Comparison of ENCODE assay signal across 22 cellular contexts in genomic region chr14:31401369-31401932, GRCh38. TPM values are rescaled to one million over a fixed set of nuclear protein-coding genes. Genes with fewer than 3 reads are reported as not detected.
A peak's percentile ranks its signal among the peaks of the same experiment; 100 is the strongest.
DNase-seq lines count a peak whose midpoint lies in the region; ATAC-seq, FAIRE-seq and TF ChIP-seq lines count a peak whose summit lies in the region.
"Had no signal": no experiment of that assay in that cellular context is flagged by ENCODE, and none has a peak within 500 bp of the region (broad histone marks: within the 10 kb centered on the region; RNA-seq: fewer than 3 reads in every experiment).

No MANE protein-coding gene starts in this region.

- intact Hi-C loops in Right ventricle myocardium superior (cut with DNase I) (no loop called here), right cardiac atrium (cut with DNase I) (no loop called here), natural killer cell (cut with micrococcal nuclease) (no loop called here)

- peak overlapping the region; percentile 5 for H3K4me3 Mint-ChIP-seq in natural killer cell treated with Interleukin-12 subunit alpha and Interleukin-12 subunit beta and Interleukin-15 and Interleukin-18, amount 100 ng/mL, for 72 hours
- H3K4me3 Mint-ChIP-seq in natural killer cell (no peak overlapping the region), nephron progenitor cell (no peak overlapping the region)
- H3K4me3 Mint-ChIP-seq: CD4-positive, CD25-positive, alpha-beta regulatory T cell; CD8-positive, alpha-beta memory T cell; H9 had no signal

- H3K4me1 ChIP-seq in right cardiac atrium (ENCODE audit: control insufficient read depth, insufficient read depth, low read length) = peaks cover 1% of the 10 kb centered on the region

- WGBS in right cardiac atrium = 92% methylated on average over 3 of the region's 3 CpGs

- peak; percentile 75 for ATAC-seq in Right ventricle myocardium superior (ENCODE audit: poor library complexity)
- ATAC-seq in right cardiac atrium = no peak
- ATAC-seq in natural killer cell treated with Interleukin-12 subunit alpha and Interleukin-12 subunit beta and Interleukin-15 and Interleukin-18, amount 100 ng/mL, for 72 hours = no peak
- no peak for ATAC-seq in natural killer cell
- no peak for ATAC-seq in HG02840 (IDR thresholded peaks at IDR 0.05; ENCODE audit: low FRiP score, unreplicated experiment)
- ATAC-seq: GM12878 had no signal

- no peak overlapping the region for H3K27ac ChIP-seq in right cardiac atrium (ENCODE audit: low read length)

- H3K27me3 Mint-ChIP-seq in natural killer cell treated with Interleukin-12 subunit alpha and Interleukin-12 subunit beta and Interleukin-15 and Interleukin-18, amount 100 ng/mL, for 72 hours = no peaks in the 10 kb centered on the region
- H3K27me3 Mint-ChIP-seq in natural killer cell (ENCODE audit: low read depth in 2 of 2) = no peaks in the 10 kb centered on the region
- peaks cover under 1% of the 10 kb centered on the region for H3K27me3 Mint-ChIP-seq in nephron progenitor cell (ENCODE audit: low read depth, poor library complexity)
- H3K27me3 Mint-ChIP-seq: CD4-positive, CD25-positive, alpha-beta regulatory T cell; CD8-positive, alpha-beta memory T cell had no signal

- no peak for TF ChIP-seq CTCF in natural killer cell (IDR thresholded peaks at IDR 0.05)
- no peak for TF ChIP-seq CTCF in nephron progenitor cell (IDR thresholded peaks at IDR 0.05)

- no peaks in the 10 kb centered on the region for H3K27me3 ChIP-seq in right cardiac atrium (ENCODE audit: control insufficient read depth, insufficient read depth)
- H3K27me3 ChIP-seq: BE2C had no signal

- no peaks in the 10 kb centered on the region for H3K9me3 Mint-ChIP-seq in natural killer cell treated with Interleukin-12 subunit alpha and Interleukin-12 subunit beta and Interleukin-15 and Interleukin-18, amount 100 ng/mL, for 72 hours
- H3K9me3 Mint-ChIP-seq in natural killer cell (no peaks in the 10 kb centered on the region), nephron progenitor cell (no peaks in the 10 kb centered on the region)
- H3K9me3 Mint-ChIP-seq: CD4-positive, CD25-positive, alpha-beta regulatory T cell; CD8-positive, alpha-beta memory T cell; H9 had no signal

- peaks cover 5% of the 10 kb centered on the region for H3K36me3 Mint-ChIP-seq in natural killer cell treated with Interleukin-12 subunit alpha and Interleukin-12 subunit beta and Interleukin-15 and Interleukin-18, amount 100 ng/mL, for 72 hours
- H3K36me3 Mint-ChIP-seq in natural killer cell (no peaks in the 10 kb centered on the region), nephron progenitor cell (ENCODE audit: low read depth) (peaks cover 21% of the 10 kb centered on the region)

- H3K4me3 ChIP-seq in right cardiac atrium (ENCODE audit: low read length) = no peak overlapping the region
- H3K4me3 ChIP-seq: GM12878 had no signal

- DNase-seq in Right ventricle myocardium superior = no peak
- no peak for DNase-seq in right cardiac atrium
- no peak for DNase-seq in natural killer cell treated with Interleukin-12 subunit alpha and Interleukin-12 subunit beta and Interleukin-15 and Interleukin-18, amount 100 ng/mL, for 72 hours (ENCODE audit: low spot score)
- DNase-seq in natural killer cell = no peak
- no peak for DNase-seq in nephron progenitor cell
- DNase-seq in RKO (ENCODE audit: low spot score) = no peak
- DNase-seq: ACHN; BE2C; C1 segment of cervical spinal cord; CD4-positive, CD25-positive, alpha-beta regulatory T cell; CD8-positive, alpha-beta memory T cell; COR-L47; DMS 273 treated with DMSO at 0.1 percent for 48 hours; DMS53; DND-41; EL; H9 had no signal

- peak overlapping the region; percentile 12 to 37 for H3K27ac Mint-ChIP-seq in natural killer cell treated with Interleukin-12 subunit alpha and Interleukin-12 subunit beta and Interleukin-15 and Interleukin-18, amount 100 ng/mL, for 72 hours
- H3K27ac Mint-ChIP-seq in natural killer cell = no peak overlapping the region
- peak overlapping the region; percentile 80 for H3K27ac Mint-ChIP-seq in nephron progenitor cell
- H3K27ac Mint-ChIP-seq: H9 had no signal

- peak; percentile 14 for FAIRE-seq in colon (lab: Jason Lieb, UNC)
- FAIRE-seq: A204.1, GM12878, H1 had no signal

- H3K9me3 ChIP-seq in right cardiac atrium (ENCODE audit: control insufficient read depth, low read length) = no peaks in the 10 kb centered on the region
- H3K9me3 ChIP-seq: BE2C had no signal

- peaks cover 6 to 19% of the 10 kb centered on the region in 2 donors for H3K4me1 Mint-ChIP-seq in natural killer cell treated with Interleukin-12 subunit alpha and Interleukin-12 subunit beta and Interleukin-15 and Interleukin-18, amount 100 ng/mL, for 72 hours (ENCODE audit: low read depth in 2 of 2)
- peaks cover 4 to 11% of the 10 kb centered on the region in 2 donors for H3K4me1 Mint-ChIP-seq in natural killer cell
- H3K4me1 Mint-ChIP-seq in nephron progenitor cell = peaks cover 5% of the 10 kb centered on the region

RNA-seq across cellular contexts. Expression of gene HEATR5A, which starts 18.9 kb away (rescaled TPM):
- total RNA-seq in Right ventricle myocardium superior = 47.8 TPM
- total RNA-seq in right cardiac atrium = 10 to 100 TPM; 34.0 to 54.1 (median 41.3) TPM
- 15.0 TPM for polyA plus RNA-seq in right cardiac atrium
- 10 to 100 TPM; 19.9 to 20.0 TPM for total RNA-seq in natural killer cell treated with Interleukin-12 subunit alpha and Interleukin-12 subunit beta and Interleukin-15 and Interleukin-18, amount 100 ng/mL, for 72 hours
- 10 to 100 TPM; 12.1 to 23.9 (median 15.1) TPM for total RNA-seq in natural killer cell

RNA-seq across cellular contexts. Expression of gene DTD2, which starts 55.9 kb away (rescaled TPM):
- total RNA-seq in Right ventricle myocardium superior (7.0 TPM), right cardiac atrium (10 to 100 TPM in 1 of 4 donors, 1 to 10 TPM in 3; 7.9 to 10.7 (median 9.3) TPM), natural killer cell (10 to 100 TPM in 1 of 3 donors, 1 to 10 TPM in 2; 6.6 to 11.9 (median 7.4) TPM)
- polyA plus RNA-seq in right cardiac atrium = 7.0 TPM
- 10 to 100 TPM; 15.1 to 16.2 TPM for total RNA-seq in natural killer cell treated with Interleukin-12 subunit alpha and Interleukin-12 subunit beta and Interleukin-15 and Interleukin-18, amount 100 ng/mL, for 72 hours

Comparison
In these comparisons a context has a peak if more than half of its experiments do, and no peak if none do; other contexts are left out.
1. H3K27ac Mint-ChIP-seq: peak in natural killer cell treated with Interleukin-12 subunit alpha and Interleukin-12 subunit beta and Interleukin-15 and Interleukin-18, amount 100 ng/mL, for 72 hours (2 of 2) and nephron progenitor cell (single experiment); none in natural killer cell (0 of 2).